Comparison of ENCODE assay signal across 8 cellular contexts in the genomic region with DNA sequence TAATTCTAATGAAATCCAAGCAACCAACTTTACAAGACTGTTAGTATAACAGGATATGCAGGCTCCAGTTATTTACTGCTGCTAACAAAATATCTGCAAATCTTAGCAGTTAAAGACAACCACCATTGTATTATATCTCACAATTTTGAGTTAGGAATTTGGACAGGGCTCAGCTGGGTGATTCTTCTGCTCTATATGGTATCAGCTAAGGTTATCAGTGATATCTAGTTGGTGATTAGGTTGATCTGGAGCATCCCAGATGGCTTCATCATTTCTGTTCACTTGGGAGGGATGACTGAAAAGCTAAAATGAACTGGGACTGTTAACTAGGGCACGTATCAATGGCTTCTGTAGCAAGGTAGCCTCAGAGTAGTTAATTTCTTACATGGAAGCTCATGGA.
"Had no signal": no experiment of that assay in that cellular context is flagged by ENCODE, and none has a peak within 500 bp of the region (broad histone marks: within the 10 kb centered on the region; RNA-seq: fewer than 3 reads in every experiment).

No MANE protein-coding gene starts in this region.

- H3K4me3 ChIP-seq: GM12878 had no signal

- FAIRE-seq: G401.6, GM12878, GM12891, GM12892, GM18507, GM19239 had no signal

- ATAC-seq: GM12878 had no signal

- DNase-seq: GDM1, GF-D8 had no signal
